ENCODE assay signal across 22 cellular contexts in genomic region chr3:18241837-18242236, GRCh38.
"Had no signal": no experiment of that assay in that cellular context is flagged by ENCODE, and none has a peak within 500 bp of the region (broad histone marks: within the 10 kb centered on the region; RNA-seq: fewer than 3 reads in every experiment).

No MANE protein-coding gene starts in this region.

- H3K4me3 ChIP-seq: left ventricle myocardium inferior, lower lobe of right lung, prostate gland, right lobe of liver, tibial artery, upper lobe of left lung, vagina had no signal

- DNase-seq: dermis blood vessel endothelial cell; immature natural killer cell; kidney; left cardiac atrium; left ventricle myocardium inferior; lower lobe of right lung; mesenchymal stem cell; midbrain; occipital lobe; retina; right lobe of liver; stimulated activated CD4-positive, alpha-beta T cell treated with anti-CD3 and anti-CD28 coated beads, Interleukin-4, amount 100 ng/mL, for 1 hour; stimulated activated CD8-positive, alpha-beta memory T cell treated with anti-CD3 and anti-CD28 coated beads, Interleukin-4, amount 100 ng/mL, for 48 hours; stimulated activated naive CD8-positive, alpha-beta T cell treated with anti-CD3 and anti-CD28 coated beads, Interleukin-15, Interleukin-2, amounts not matched to agents 100 U/mL and 50 U/mL, for 24 hours; tibial artery; upper lobe of left lung had no signal

- H3K27me3 ChIP-seq: right lobe of liver, tibial artery, upper lobe of left lung, vagina had no signal

- ATAC-seq: left cardiac atrium; lower lobe of right lung; natural killer cell treated with Interleukin-12 subunit alpha and Interleukin-12 subunit beta and Interleukin-15 and Interleukin-18, amount 100 ng/mL, for 72 hours; right lobe of liver; stimulated activated effector memory CD8-positive, alpha-beta T cell treated with anti-CD3 and anti-CD28 coated beads, Interleukin-12 subunit alpha, Interleukin-12 subunit beta, amount 100 ng/mL, for 72 hours; stimulated activated naive CD8-positive, alpha-beta T cell treated with anti-CD3 and anti-CD28 coated beads, Interleukin-15, Interleukin-2, amounts not matched to agents 100 U/mL and 50 U/mL, for 24 hours had no signal

- H3K36me3 ChIP-seq: left ventricle myocardium inferior, lower lobe of right lung, prostate gland, right lobe of liver, tibial artery, upper lobe of left lung, vagina had no signal

- H3K9me3 ChIP-seq: left ventricle myocardium inferior, lower lobe of right lung, prostate gland, right lobe of liver, tibial artery, upper lobe of left lung, vagina had no signal

- FAIRE-seq: colon had no signal

- H3K4me1 ChIP-seq: left ventricle myocardium inferior, lower lobe of right lung, parathyroid adenoma, prostate gland, right lobe of liver, tibial artery, upper lobe of left lung, vagina had no signal

- H3K27ac ChIP-seq: left ventricle myocardium inferior, lower lobe of right lung, parathyroid adenoma, prostate gland, right lobe of liver, tibial artery, upper lobe of left lung, vagina had no signal
